28 cellular contexts compared by ENCODE assay signal in genomic region chr1:216350186-216350585, GRCh38.
"Had no signal": no experiment of that assay in that cellular context is flagged by ENCODE, and none has a peak within 500 bp of the region (broad histone marks: within the 10 kb centered on the region; RNA-seq: fewer than 3 reads in every experiment).

No MANE protein-coding gene starts in this region.

- H3K27me3 ChIP-seq: colonic mucosa, dorsolateral prefrontal cortex, esophagus muscularis mucosa, esophagus squamous epithelium, foreskin keratinocyte, gastrocnemius medialis, gastroesophageal sphincter, heart left ventricle, heart right ventricle had no signal

- FAIRE-seq: colon, endometrium, endothelial cell of umbilical vein, frontal cortex had no signal

- H3K27ac ChIP-seq: colonic mucosa, coronary artery, dorsolateral prefrontal cortex, epithelial cell of prostate, esophagus muscularis mucosa, esophagus squamous epithelium, foreskin keratinocyte, gastrocnemius medialis, gastroesophageal sphincter, heart left ventricle, heart right ventricle had no signal

- H3K9me3 ChIP-seq: colonic mucosa, esophagus muscularis mucosa, esophagus squamous epithelium, gastrocnemius medialis, gastroesophageal sphincter had no signal

- H3K4me1 Mint-ChIP-seq: endodermal cell had no signal

- ATAC-seq: effector memory CD8-positive, alpha-beta T cell; esophagus mucosa; foreskin keratinocyte; gastrocnemius medialis; gastroesophageal sphincter; heart left ventricle; heart right ventricle had no signal

- H3K4me3 ChIP-seq: colonic mucosa, coronary artery, dorsolateral prefrontal cortex, esophagus muscularis mucosa, esophagus squamous epithelium, gastrocnemius medialis, gastroesophageal sphincter, heart left ventricle, heart right ventricle had no signal

- H3K27me3 Mint-ChIP-seq: dendritic cell treated with granulocyte-macrophage colony-stimulating factor and Interleukin-4, amounts not matched to agents 40 ng/mL and 50 ng/mL, for 4 days; effector memory CD8-positive, alpha-beta T cell had no signal

- H3K4me3 Mint-ChIP-seq: dendritic cell treated with granulocyte-macrophage colony-stimulating factor and Interleukin-4, amounts not matched to agents 40 ng/mL and 50 ng/mL, for 4 days; effector memory CD8-positive, alpha-beta T cell; endodermal cell had no signal

- H3K36me3 ChIP-seq: colonic mucosa, esophagus muscularis mucosa, esophagus squamous epithelium, gastrocnemius medialis, gastroesophageal sphincter, heart left ventricle, heart right ventricle had no signal

- H3K9me3 Mint-ChIP-seq: effector memory CD8-positive, alpha-beta T cell; endodermal cell had no signal

- H3K4me1 ChIP-seq: colonic mucosa, esophagus muscularis mucosa, esophagus squamous epithelium, foreskin keratinocyte, gastrocnemius medialis, gastroesophageal sphincter, heart left ventricle, heart right ventricle had no signal

- DNase-seq: colonic mucosa; cortex of kidney; dermis blood vessel endothelial cell; dorsolateral prefrontal cortex; effector CD4-positive, alpha-beta T cell; effector CD8-positive, alpha-beta T cell; effector memory CD4-positive, alpha-beta T cell; effector memory CD8-positive, alpha-beta T cell; endodermal cell; esophagus squamous epithelium; foreskin fibroblast; foreskin keratinocyte; foreskin melanocyte; gastrocnemius medialis; glutamatergic neuron; head of caudate nucleus; heart left ventricle; heart right ventricle had no signal

- H3K27ac Mint-ChIP-seq: dendritic cell treated with granulocyte-macrophage colony-stimulating factor and Interleukin-4, amounts not matched to agents 40 ng/mL and 50 ng/mL, for 4 days; effector memory CD8-positive, alpha-beta T cell; endodermal cell had no signal
